ENCODE assay signal across 13 cellular contexts in the genomic region with DNA sequence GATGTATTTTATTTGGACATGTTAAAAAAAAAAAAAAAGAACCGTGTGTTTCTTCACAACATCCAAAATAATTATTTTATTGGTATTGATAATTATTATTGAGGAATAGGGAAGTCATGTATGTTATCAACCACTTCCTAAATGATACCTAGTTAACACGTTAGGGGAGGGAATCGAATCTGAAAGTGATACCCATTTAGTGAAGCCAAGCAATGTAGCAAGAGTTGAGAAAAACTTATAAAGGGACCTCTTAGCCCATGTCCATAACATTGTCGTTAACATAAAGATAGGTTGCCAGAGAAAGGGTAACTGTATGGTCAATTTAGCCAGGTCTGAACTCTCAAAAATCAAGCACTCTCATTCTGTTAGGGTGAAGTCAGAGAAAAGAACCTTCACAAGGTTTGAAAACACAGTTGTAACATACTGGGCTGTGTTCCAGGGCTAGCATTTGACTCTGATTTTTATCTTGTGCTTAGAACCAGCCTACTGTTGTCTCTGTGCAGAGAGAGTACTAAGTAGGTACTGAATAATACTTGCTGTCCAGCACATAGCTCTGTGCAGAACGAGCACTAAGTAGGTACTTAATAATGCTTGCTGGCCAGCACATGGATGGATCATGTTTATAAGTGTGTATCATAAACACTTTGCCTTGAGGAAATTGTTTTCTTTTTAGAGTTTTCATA.
DNase-seq lines count a peak whose midpoint lies in the region; ATAC-seq and TF ChIP-seq lines count a peak whose summit lies in the region.
"Had no signal": no experiment of that assay in that cellular context is flagged by ENCODE, and none has a peak within 500 bp of the region (broad histone marks: within the 10 kb centered on the region; RNA-seq: fewer than 3 reads in every experiment).

No MANE protein-coding gene starts in this region.

- H3K4me1 Mint-ChIP-seq in stimulated activated naive CD8-positive, alpha-beta T cell treated with anti-CD3 and anti-CD28 coated beads, Interleukin-15, amount 100 ng/mL, for 72 hours, result no peaks in the 10 kb centered on the region
- H3K4me1 Mint-ChIP-seq: activated CD4-positive, alpha-beta T cell treated with anti-CD3 and anti-CD28 coated beads, Interleukin-2, amount 10 ng/mL, durations not matched to agents 24 days and 14 days had no signal

- no peak overlapping the region for H3K4me3 Mint-ChIP-seq in stimulated activated naive CD8-positive, alpha-beta T cell treated with anti-CD3 and anti-CD28 coated beads, Interleukin-15, amount 100 ng/mL, for 72 hours
- H3K4me3 Mint-ChIP-seq: activated CD4-positive, alpha-beta T cell treated with anti-CD3 and anti-CD28 coated beads, Interleukin-2, amount 10 ng/mL, durations not matched to agents 24 days and 14 days; CD8-positive, alpha-beta T cell had no signal

- WGBS in prostate gland, result 55% methylated on average over 5 of the region's 5 CpGs

- TF ChIP-seq POLR2A in prostate gland (IDR thresholded peaks at IDR 0.05), result no peak

- H3K27ac ChIP-seq in prostate gland, result no peak overlapping the region
- H3K27ac ChIP-seq: SJCRH30 had no signal

- H3K4me1 ChIP-seq in prostate gland (replicated peaks), result peaks cover 2% of the 10 kb centered on the region

- DNase-seq in prostate gland (ENCODE audit: low spot score) (peak; percentile 68), inferior parietal cortex (ENCODE audit: extremely low spot score) (no peak)
- DNase-seq in activated CD4-positive, alpha-beta T cell treated with anti-CD3 and anti-CD28 coated beads, Interleukin-2, amount 50 U/mL, for 4 hours, result no peak
- no peak for DNase-seq in stimulated activated naive CD8-positive, alpha-beta T cell treated with anti-CD3 and anti-CD28 coated beads, Interleukin-15, amount 100 ng/mL, for 72 hours
- DNase-seq: activated CD4-positive, alpha-beta T cell treated with anti-CD3 and anti-CD28 coated beads, Interleukin-2, amount 10 ng/mL, durations not matched to agents 24 days and 14 days; activated gamma-delta T cell; CD8-positive, alpha-beta T cell; NCI-H524 treated with DMSO at 0.1 percent for 48 hours; occipital lobe; SJCRH30 had no signal

- H3K9me3 Mint-ChIP-seq in stimulated activated naive CD8-positive, alpha-beta T cell treated with anti-CD3 and anti-CD28 coated beads, Interleukin-15, amount 100 ng/mL, for 72 hours, result no peaks in the 10 kb centered on the region
- H3K9me3 Mint-ChIP-seq: activated CD4-positive, alpha-beta T cell treated with anti-CD3 and anti-CD28 coated beads, Interleukin-2, amount 10 ng/mL, durations not matched to agents 24 days and 14 days had no signal

- ATAC-seq in GM19025 (IDR thresholded peaks at IDR 0.05; ENCODE audit: low read depth, unreplicated experiment), result peak; percentile 92
- peak; percentile 88 for ATAC-seq in GM21717 (IDR thresholded peaks at IDR 0.05; ENCODE audit: unreplicated experiment)
- peak; percentile 85 for ATAC-seq in HG03432 (IDR thresholded peaks at IDR 0.05; ENCODE audit: unreplicated experiment)
- no peak for ATAC-seq in stimulated activated naive CD8-positive, alpha-beta T cell treated with anti-CD3 and anti-CD28 coated beads, Interleukin-15, amount 100 ng/mL, for 72 hours
- ATAC-seq: CD8-positive, alpha-beta T cell had no signal

- no peaks in the 10 kb centered on the region for H3K9me3 ChIP-seq in prostate gland

- H3K27me3 Mint-ChIP-seq in stimulated activated naive CD8-positive, alpha-beta T cell treated with anti-CD3 and anti-CD28 coated beads, Interleukin-15, amount 100 ng/mL, for 72 hours, result no peaks in the 10 kb centered on the region
- H3K27me3 Mint-ChIP-seq: activated CD4-positive, alpha-beta T cell treated with anti-CD3 and anti-CD28 coated beads, Interleukin-2, amount 10 ng/mL, durations not matched to agents 24 days and 14 days had no signal

- H3K27ac Mint-ChIP-seq in stimulated activated naive CD8-positive, alpha-beta T cell treated with anti-CD3 and anti-CD28 coated beads, Interleukin-15, amount 100 ng/mL, for 72 hours, result no peak overlapping the region
- H3K27ac Mint-ChIP-seq: activated CD4-positive, alpha-beta T cell treated with anti-CD3 and anti-CD28 coated beads, Interleukin-2, amount 10 ng/mL, durations not matched to agents 24 days and 14 days; CD8-positive, alpha-beta T cell had no signal

- H3K36me3 ChIP-seq in prostate gland, result no peaks in the 10 kb centered on the region
- H3K36me3 ChIP-seq: SJCRH30 had no signal

- no peak overlapping the region for H3K4me3 ChIP-seq in prostate gland
- H3K4me3 ChIP-seq: SJCRH30 had no signal

- TF ChIP-seq CTCF in prostate gland (IDR thresholded peaks at IDR 0.05), result no peak

- intact Hi-C loops in prostate gland (cut with DNase I), result no loop called here

- no peaks in the 10 kb centered on the region for H3K27me3 ChIP-seq in prostate gland (replicated peaks; ENCODE audit: insufficient read depth)
- H3K27me3 ChIP-seq: SJCRH30 had no signal
